ENCODE assay signal across 20 cellular contexts in the genomic region with DNA sequence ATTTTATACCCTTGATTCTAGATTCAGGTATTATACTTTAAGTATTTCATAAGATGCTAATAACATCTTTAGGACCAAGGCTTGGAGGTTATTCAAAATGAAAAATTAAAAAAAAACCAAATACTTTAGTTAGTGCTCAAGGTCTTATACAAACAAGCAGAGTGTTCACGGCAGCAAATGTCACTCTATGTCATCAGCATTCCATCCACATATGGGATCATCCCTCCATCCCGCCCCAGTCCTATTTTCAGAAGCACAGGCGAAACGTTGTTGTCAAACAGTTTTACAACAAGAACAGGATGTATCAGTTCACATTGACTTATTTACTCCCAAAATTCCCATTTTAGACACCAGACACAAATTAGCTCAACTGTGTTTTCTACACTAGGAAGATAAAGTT.
DNase-seq lines count a peak whose midpoint lies in the region; FAIRE-seq and TF ChIP-seq lines count a peak whose summit lies in the region.
"Had no signal": no experiment of that assay in that cellular context is flagged by ENCODE, and none has a peak within 500 bp of the region (broad histone marks: within the 10 kb centered on the region; RNA-seq: fewer than 3 reads in every experiment).

No MANE protein-coding gene starts in this region.

- no peaks in the 10 kb centered on the region for H3K79me2 ChIP-seq in osteoblast (ENCODE audit: insufficient read depth, low read length)

- no peak overlapping the region for H3K4me3 Mint-ChIP-seq in chondrocyte (ENCODE audit: unreplicated experiment)
- no peak overlapping the region for H3K4me3 Mint-ChIP-seq in immature natural killer cell
- H3K4me3 Mint-ChIP-seq: CD4-positive, CD25-positive, alpha-beta regulatory T cell had no signal

- no peak for FAIRE-seq in HTR-8/SVneo (lab: Jason Lieb, UNC)

- peak overlapping the region; percentile 87 for H3K27ac Mint-ChIP-seq in chondrocyte (ENCODE audit: unreplicated experiment)
- no peak overlapping the region for H3K27ac Mint-ChIP-seq in immature natural killer cell
- H3K27ac Mint-ChIP-seq: CD4-positive, CD25-positive, alpha-beta regulatory T cell had no signal

- H2AFZ ChIP-seq in osteoblast (ENCODE audit: low read length): peak overlapping the region; percentile 80
- H2AFZ ChIP-seq: PC-9 had no signal

- H3K36me3 Mint-ChIP-seq in chondrocyte (ENCODE audit: low read depth) (peaks cover 8% of the 10 kb centered on the region), immature natural killer cell (peaks cover 0 to 3% (median 0%) of the 10 kb centered on the region in 3 donors)
- H3K36me3 Mint-ChIP-seq: CD4-positive, CD25-positive, alpha-beta regulatory T cell had no signal

- peaks cover 10% of the 10 kb centered on the region for H3K4me1 ChIP-seq in osteoblast (ENCODE audit: insufficient read depth, low read length)
- H3K4me1 ChIP-seq: BLaER1, SJCRH30 had no signal

- H3K4me2 ChIP-seq in osteoblast (ENCODE audit: insufficient read depth, low read length): no peak overlapping the region
- H3K4me2 ChIP-seq: BLaER1, PC-9 had no signal

- no peaks in the 10 kb centered on the region for H3K27me3 ChIP-seq in osteoblast (ENCODE audit: insufficient read depth, low read length)
- H3K27me3 ChIP-seq: BLaER1, SJCRH30 had no signal

- H3K27ac ChIP-seq in osteoblast (ENCODE audit: low read depth, low read length): no peak overlapping the region
- H3K27ac ChIP-seq: BLaER1, PC-9, SJCRH30 had no signal

- no peak overlapping the region for H3K4me3 ChIP-seq in osteoblast (ENCODE audit: insufficient read depth, low read length)
- H3K4me3 ChIP-seq: BLaER1, PC-9, SJCRH30 had no signal

- DNase-seq in EL: peak; percentile 15
- DNase-seq in chondrocyte (ENCODE audit: low spot score): no peak
- peak; percentile 32 for DNase-seq in fibroblast of peridontal ligament (ENCODE audit: extremely low read depth)
- DNase-seq in osteoblast (ENCODE audit: insufficient read length, low spot score, missing footprints): peak; percentile 32
- no peak for DNase-seq in activated CD4-positive, alpha-beta T cell treated with anti-CD3 and anti-CD28 coated beads for 1 hour
- DNase-seq in HTR-8/SVneo (ENCODE audit: insufficient read length, low spot score): no peak
- DNase-seq in HCEC 1CT: no peak
- no peak for DNase-seq in immature natural killer cell
- DNase-seq: CD4-positive, CD25-positive, alpha-beta regulatory T cell; DMS153; DND-41; Karpas-422; NCI-H1105; NCI-H146; NCI-H1930; NCI-H446; NCI-H526; PC-9; SJCRH30 had no signal

- H3K9me3 Mint-ChIP-seq in chondrocyte (ENCODE audit: low read depth): peaks cover 16% of the 10 kb centered on the region
- H3K9me3 Mint-ChIP-seq in immature natural killer cell: peaks cover 5 to 27% (median 10%) of the 10 kb centered on the region in 6 donors

- H3K36me3 ChIP-seq in osteoblast (ENCODE audit: insufficient read depth, low read length): no peaks in the 10 kb centered on the region
- H3K36me3 ChIP-seq: BLaER1, SJCRH30 had no signal

- no peaks in the 10 kb centered on the region for H3K9me3 ChIP-seq in osteoblast (ENCODE audit: low read depth, low read length)
- H3K9me3 ChIP-seq: SJCRH30 had no signal

- TF ChIP-seq CTCF in chondrocyte (IDR thresholded peaks at IDR 0.05) (no peak), osteoblast (IDR thresholded peaks at IDR 0.05; ENCODE audit: extremely low read depth, low read depth, low read length) (no peak)

- H3K27me3 Mint-ChIP-seq in chondrocyte (ENCODE audit: low read depth): no peaks in the 10 kb centered on the region
- no peaks in the 10 kb centered on the region for H3K27me3 Mint-ChIP-seq in immature natural killer cell (ENCODE audit: low read depth in 3 of 3)
- H3K27me3 Mint-ChIP-seq: CD4-positive, CD25-positive, alpha-beta regulatory T cell had no signal

- no peaks in the 10 kb centered on the region for H4K20me1 ChIP-seq in osteoblast (ENCODE audit: insufficient read depth, low read length)
- H4K20me1 ChIP-seq: BLaER1 had no signal

- H3K4me1 Mint-ChIP-seq in chondrocyte (ENCODE audit: low read depth) (peaks cover 31% of the 10 kb centered on the region), immature natural killer cell (no peaks in the 10 kb centered on the region)
- H3K4me1 Mint-ChIP-seq: CD4-positive, CD25-positive, alpha-beta regulatory T cell had no signal

Comparison
In these comparisons a context has a peak if more than half of its experiments do, and no peak if none do; other contexts are left out.
1. DNase-seq: peak in EL (single experiment), fibroblast of peridontal ligament (single experiment) and osteoblast (single experiment); none in chondrocyte (single experiment), activated CD4-positive, alpha-beta T cell treated with anti-CD3 and anti-CD28 coated beads for 1 hour (single experiment), HTR-8/SVneo (single experiment), HCEC 1CT (single experiment) and immature natural killer cell (0 of 3).